Comparison of ENCODE assay signal across 10 cellular contexts in the genomic region with DNA sequence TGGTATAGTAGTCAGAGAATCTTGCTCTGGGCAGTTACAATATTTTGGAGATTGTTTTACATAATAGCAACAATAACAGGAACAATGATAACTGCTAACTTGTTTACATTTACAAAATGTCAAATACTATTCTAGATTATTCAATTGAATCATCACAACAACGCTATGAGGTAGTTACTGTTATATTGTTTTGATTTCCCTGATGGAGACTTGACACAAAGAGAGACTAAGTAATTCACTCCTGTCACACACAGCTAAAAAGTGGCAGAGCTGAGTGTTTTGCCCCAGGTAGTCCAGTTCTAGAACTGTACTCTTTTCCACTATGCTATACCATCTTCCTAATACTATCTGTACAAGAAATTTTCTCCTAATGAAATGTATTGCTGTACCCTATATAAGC.
ATAC-seq and TF ChIP-seq lines count a peak whose summit lies in the region.
"Had no signal": no experiment of that assay in that cellular context is flagged by ENCODE, and none has a peak within 500 bp of the region (broad histone marks: within the 10 kb centered on the region; RNA-seq: fewer than 3 reads in every experiment).

No MANE protein-coding gene starts in this region.

- no peak overlapping the region for H3K27ac ChIP-seq in neural cell (ENCODE audit: low read length)
- H3K27ac ChIP-seq: 22Rv1; A549; BLaER1; BLaER1 treated with 17β-estradiol and CSF1 and Interleukin-3, amounts not matched to agents 10 nM and 100 nM; C4-2B had no signal

- peak; percentile 55 for TF ChIP-seq EP300 in neural cell (conservative IDR thresholded peaks at IDR 0.05; ENCODE audit: poor library complexity, severe bottlenecking)

- no peaks in the 10 kb centered on the region for H3K79me2 ChIP-seq in neural cell (replicated peaks; ENCODE audit: insufficient read depth, low read length)

- no peaks in the 10 kb centered on the region for H3K36me3 ChIP-seq in neural cell (ENCODE audit: insufficient read depth, low read length)
- H3K36me3 ChIP-seq: BE2C; BLaER1; BLaER1 treated with 17β-estradiol and CSF1 and Interleukin-3, amounts not matched to agents 10 nM and 100 nM had no signal

- no peak overlapping the region for H3K4me2 ChIP-seq in neural cell (ENCODE audit: low read length)
- H3K4me2 ChIP-seq: A549; BLaER1; BLaER1 treated with 17β-estradiol and CSF1 and Interleukin-3, amounts not matched to agents 10 nM and 100 nM had no signal

- H3K9me2 ChIP-seq in neural cell (ENCODE audit: insufficient read depth, low read length): no peaks in the 10 kb centered on the region

- H2AFZ ChIP-seq in neural cell (ENCODE audit: low read depth, low read length): no peak overlapping the region

- no peaks in the 10 kb centered on the region for H3K9me3 ChIP-seq in neural cell (ENCODE audit: low read length)
- H3K9me3 ChIP-seq: A549; BE2C; BLaER1; BLaER1 treated with 17β-estradiol and CSF1 and Interleukin-3, amounts not matched to agents 10 nM and 100 nM; Caco-2 had no signal

- H3F3A ChIP-seq in neural cell (ENCODE audit: insufficient read depth, low read length, poor library complexity, severe bottlenecking): no peaks in the 10 kb centered on the region

- no peak for TF ChIP-seq RAD21 in neural cell (conservative IDR thresholded peaks at IDR 0.05)

- ATAC-seq in HG03432 (IDR thresholded peaks at IDR 0.05; ENCODE audit: unreplicated experiment): no peak
- ATAC-seq: A549; CD8-positive, alpha-beta T cell had no signal

- H3K4me3 ChIP-seq in neural cell (ENCODE audit: low read length): no peak overlapping the region
- H3K4me3 ChIP-seq: A549; BLaER1; BLaER1 treated with 17β-estradiol and CSF1 and Interleukin-3, amounts not matched to agents 10 nM and 100 nM had no signal

- no peaks in the 10 kb centered on the region for H4K20me1 ChIP-seq in neural cell (ENCODE audit: insufficient read depth)
- H4K20me1 ChIP-seq: BLaER1; BLaER1 treated with 17β-estradiol and CSF1 and Interleukin-3, amounts not matched to agents 10 nM and 100 nM had no signal

- H3K27me3 ChIP-seq in neural cell (ENCODE audit: insufficient read depth, low read depth, low read length): no peaks in the 10 kb centered on the region
- H3K27me3 ChIP-seq: BE2C; BLaER1; BLaER1 treated with 17β-estradiol and CSF1 and Interleukin-3, amounts not matched to agents 10 nM and 100 nM had no signal

- H3K9ac ChIP-seq in neural cell (ENCODE audit: low read length): no peak overlapping the region
- H3K9ac ChIP-seq: BLaER1; BLaER1 treated with 17β-estradiol and CSF1 and Interleukin-3, amounts not matched to agents 10 nM and 100 nM had no signal

- no peak for TF ChIP-seq CTCF in neural cell (IDR thresholded peaks at IDR 0.05; ENCODE audit: poor library complexity, severe bottlenecking)

TF ChIP-seq in neural cell, 6 proteins besides CTCF, POLR2A, EP300 and RAD21:
- TF ChIP-seq REST (IDR thresholded peaks at IDR 0.05; ENCODE audit: borderline replicate concordance): no peak
- TF ChIP-seq EZH2 (IDR thresholded peaks at IDR 0.05; ENCODE audit: borderline replicate concordance, insufficient read depth, low read length, poor library complexity, severe bottlenecking): no peak
- TF ChIP-seq MXI1 (conservative IDR thresholded peaks at IDR 0.05; ENCODE audit: poor library complexity, severe bottlenecking): no peak
- TF ChIP-seq POLR2AphosphoS5 (IDR thresholded peaks at IDR 0.05): peak; percentile 65
- no peak for TF ChIP-seq SMC3 (conservative IDR thresholded peaks at IDR 0.05; ENCODE audit: poor library complexity)
TF ChIP-seq in neural cell: peak in this region for 1.
